21 cellular contexts compared by ENCODE assay signal in the genomic region with DNA sequence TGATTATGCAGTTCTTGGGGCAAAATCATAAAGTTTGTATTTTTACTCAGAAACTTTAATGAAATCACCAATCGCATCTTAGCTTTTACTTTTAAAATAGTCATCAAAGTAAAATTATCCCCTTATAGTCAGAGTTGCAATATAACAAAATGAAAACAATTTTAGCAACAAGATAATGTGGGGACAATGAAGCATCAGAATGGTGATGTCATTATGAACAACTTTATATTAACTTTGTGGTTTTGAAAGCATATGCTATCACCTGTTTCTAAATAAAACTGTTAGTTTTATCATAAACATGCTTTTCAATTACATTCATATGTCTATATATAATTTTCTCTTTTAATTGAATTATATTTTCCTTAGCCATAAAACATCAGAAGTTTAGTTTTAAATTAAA.
DNase-seq lines count a peak whose midpoint lies in the region; ATAC-seq, FAIRE-seq and TF ChIP-seq lines count a peak whose summit lies in the region.
"Had no signal": no experiment of that assay in that cellular context is flagged by ENCODE, and none has a peak within 500 bp of the region (broad histone marks: within the 10 kb centered on the region; RNA-seq: fewer than 3 reads in every experiment).

No MANE protein-coding gene starts in this region.

- CTCF ChIA-PET in HepG2 (lab: Yijun Ruan, JAX; ENCODE audit: low intra/inter-chr PET ratio, low total read pairs) (no interaction called here), HEK293 (lab: Yijun Ruan, JAX) (no interaction called here)

- BruUV-seq in HepG2 (replicated peaks; lab: Mats Ljungman, UMichigan): no TSS peak

- no peaks in the 10 kb centered on the region for H3K36me3 Mint-ChIP-seq in osteocyte (ENCODE audit: unreplicated experiment)
- H3K36me3 Mint-ChIP-seq: CD14-positive monocyte; CD4-positive, alpha-beta memory T cell; CD4-positive, CD25-positive, alpha-beta regulatory T cell; CD8-positive, alpha-beta memory T cell had no signal

- ATAC-seq in HepG2: no peak
- ATAC-seq in right lobe of liver: no peak

- DNase-seq in HepG2 (ENCODE audit: low spot score) (no peak), right lobe of liver (no peak), frontal cortex (ENCODE audit: low spot score in 2 of 2) (no peak), HPDE6-E6E7 (ENCODE audit: extremely low spot score) (no peak), hypothalamus (lab: John Stamatoyannopoulos, UW) (no peak), osteocyte (ENCODE audit: extremely low spot score, unreplicated experiment) (no peak)
- DNase-seq: ACHN; BE2C; C1 segment of cervical spinal cord; CD4-positive, alpha-beta memory T cell; CD4-positive, CD25-positive, alpha-beta regulatory T cell; CD8-positive, alpha-beta memory T cell; DMS79 treated with DMSO at 0.1 percent for 48 hours; GF-D8 had no signal

- H3K4me1 ChIP-seq in HepG2 (ENCODE audit: insufficient read depth, low read length) (no peaks in the 10 kb centered on the region), right lobe of liver (no peaks in the 10 kb centered on the region), HEK293 (ENCODE audit: control insufficient read depth, insufficient read depth, low read length) (no peaks in the 10 kb centered on the region)
- H3K4me1 ChIP-seq: BE2C, BLaER1 had no signal

- H3K4me1 Mint-ChIP-seq in osteocyte (ENCODE audit: unreplicated experiment): no peaks in the 10 kb centered on the region
- H3K4me1 Mint-ChIP-seq: CD14-positive monocyte; CD4-positive, alpha-beta memory T cell; CD4-positive, CD25-positive, alpha-beta regulatory T cell; CD8-positive, alpha-beta memory T cell had no signal

- 0% methylated on average over 1 of the region's 1 CpG for WGBS in HepG2 (ENCODE audit: low lambda C conversion rate)
- 80% methylated on average over 1 of the region's 1 CpG for WGBS in right lobe of liver (ENCODE audit: insufficient coverage, low coverage, low lambda C conversion rate, missing lambda C conversion rate)

- no peaks in the 10 kb centered on the region for H4K20me1 ChIP-seq in HepG2 (ENCODE audit: insufficient read depth, low read length)
- H4K20me1 ChIP-seq: BLaER1 had no signal

- H3K4me2 ChIP-seq in HepG2 (ENCODE audit: low read depth, low read length): no peak overlapping the region
- H3K4me2 ChIP-seq: BLaER1 had no signal

- TF ChIP-seq CTCF in HepG2 (CRISPR knock-in tag; IDR thresholded peaks at IDR 0.05): no peak
- TF ChIP-seq CTCF in right lobe of liver (IDR thresholded peaks at IDR 0.05): no peak
- TF ChIP-seq CTCF in HEK293 (tag by site-specific recombination; IDR thresholded peaks at IDR 0.05): no peak
- no peak for TF ChIP-seq CTCF in osteocyte (IDR thresholded peaks at IDR 0.05)

- intact Hi-C loops in HepG2 (cut with micrococcal nuclease; ENCODE audit: unreplicated experiment) (no loop called here), right lobe of liver (cut with DNase I) (no loop called here)

- no peaks in the 10 kb centered on the region for H3K27me3 Mint-ChIP-seq in osteocyte (ENCODE audit: unreplicated experiment)
- H3K27me3 Mint-ChIP-seq: CD4-positive, alpha-beta memory T cell; CD4-positive, CD25-positive, alpha-beta regulatory T cell; CD8-positive, alpha-beta memory T cell had no signal

- H3K36me3 ChIP-seq in HepG2 (replicated peaks in 1 of 2; ENCODE audit: control insufficient read depth in 1 of 2, insufficient read depth in 2 of 2, low read length in 2 of 2) (no peaks in the 10 kb centered on the region), right lobe of liver (no peaks in the 10 kb centered on the region), HEK293 (ENCODE audit: control insufficient read depth in 2 of 2, insufficient read depth in 1 of 2, low read length in 2 of 2) (no peaks in the 10 kb centered on the region)
- H3K36me3 ChIP-seq: BE2C, BLaER1 had no signal

- no peak for TF ChIP-seq RAD21 in HepG2 (CRISPR knock-in tag; IDR thresholded peaks at IDR 0.05)

- H3K4me3 ChIP-seq in HepG2 (replicated peaks in 1 of 3; ENCODE audit: insufficient read depth in 1 of 3, low read depth in 2 of 3, low read length in 3 of 3) (no peak overlapping the region), right lobe of liver (no peak overlapping the region), HEK293 (ENCODE audit: low read depth, low read length) (no peak overlapping the region)
- H3K4me3 ChIP-seq: BLaER1 had no signal

- TF ChIP-seq POLR2A in HepG2 (IDR thresholded peaks at IDR 0.05; ENCODE audit: insufficient read depth in 1 of 2, low read depth in 2 of 2, low read length in 2 of 2): no peak
- TF ChIP-seq POLR2A in right lobe of liver (IDR thresholded peaks at IDR 0.05): no peak

- H3K9me3 Mint-ChIP-seq in osteocyte (ENCODE audit: unreplicated experiment): peaks cover under 1% of the 10 kb centered on the region
- H3K9me3 Mint-ChIP-seq: CD14-positive monocyte had no signal

- no peak overlapping the region for H3K4me3 Mint-ChIP-seq in osteocyte (ENCODE audit: unreplicated experiment)
- H3K4me3 Mint-ChIP-seq: CD14-positive monocyte; CD4-positive, alpha-beta memory T cell; CD4-positive, CD25-positive, alpha-beta regulatory T cell; CD8-positive, alpha-beta memory T cell had no signal

- TF ChIP-seq EP300 in HepG2 (IDR thresholded peaks at IDR 0.05; ENCODE audit: low read depth in 2 of 2, low read length in 2 of 2): no peak
- TF ChIP-seq EP300 in HepG2 (CRISPR knock-in tag; IDR thresholded peaks at IDR 0.05; ENCODE audit: borderline replicate concordance): no peak

- in situ Hi-C loops in HepG2 (cut with HindIII; ENCODE audit: extremely low pct_ligation_motif_present, low pct_unique_long_range_greater_than_20kb): no loop called here

- FAIRE-seq in HepG2 (lab: Jason Lieb, UNC): no peak
- peak; percentile 40 for FAIRE-seq in frontal cortex (lab: Jason Lieb, UNC)
- FAIRE-seq: G401.6, GM12891, GM19239 had no signal

- no peak overlapping the region for H3K27ac ChIP-seq in HepG2 (ENCODE audit: extremely low read length, insufficient read depth, low read length)
- H3K27ac ChIP-seq in right lobe of liver: no peak overlapping the region
- no peak overlapping the region for H3K27ac ChIP-seq in HEK293 (ENCODE audit: extremely low read depth, low read depth, low read length)
- H3K27ac ChIP-seq: 22Rv1, BLaER1 had no signal

- POLR2A ChIA-PET in HepG2 (lab: Yijun Ruan, JAX) (no interaction called here), HEK293 (lab: Yijun Ruan, JAX) (no interaction called here)

- no peak overlapping the region for H2AFZ ChIP-seq in HepG2 (ENCODE audit: low read length)

- H3K27ac Mint-ChIP-seq in osteocyte (ENCODE audit: unreplicated experiment): no peak overlapping the region
- H3K27ac Mint-ChIP-seq: CD14-positive monocyte; CD4-positive, alpha-beta memory T cell; CD4-positive, CD25-positive, alpha-beta regulatory T cell; CD8-positive, alpha-beta memory T cell had no signal

- H3K27me3 ChIP-seq in HepG2 (ENCODE audit: control insufficient read depth in 1 of 2, insufficient read depth in 2 of 2, low read length in 2 of 2) (no peaks in the 10 kb centered on the region), right lobe of liver (no peaks in the 10 kb centered on the region)
- H3K27me3 ChIP-seq: BE2C, BLaER1 had no signal

- H3K9me3 ChIP-seq in HepG2 (ENCODE audit: low read length): peaks cover 3% of the 10 kb centered on the region
- no peaks in the 10 kb centered on the region for H3K9me3 ChIP-seq in right lobe of liver
- H3K9me3 ChIP-seq in HEK293 (ENCODE audit: control insufficient read depth, insufficient read depth, low read depth, low read length): no peaks in the 10 kb centered on the region
- H3K9me3 ChIP-seq: BE2C, BLaER1 had no signal

- H3K79me2 ChIP-seq in HepG2 (ENCODE audit: insufficient read depth, low read length): no peaks in the 10 kb centered on the region

- H3K9ac ChIP-seq in HepG2 (ENCODE audit: insufficient read depth, low read depth, low read length): no peak overlapping the region
- H3K9ac ChIP-seq: BLaER1 had no signal

TF ChIP-seq in HepG2, 621 proteins besides CTCF, POLR2A, EP300 and RAD21:
- TF ChIP-seq, protein P1, sequence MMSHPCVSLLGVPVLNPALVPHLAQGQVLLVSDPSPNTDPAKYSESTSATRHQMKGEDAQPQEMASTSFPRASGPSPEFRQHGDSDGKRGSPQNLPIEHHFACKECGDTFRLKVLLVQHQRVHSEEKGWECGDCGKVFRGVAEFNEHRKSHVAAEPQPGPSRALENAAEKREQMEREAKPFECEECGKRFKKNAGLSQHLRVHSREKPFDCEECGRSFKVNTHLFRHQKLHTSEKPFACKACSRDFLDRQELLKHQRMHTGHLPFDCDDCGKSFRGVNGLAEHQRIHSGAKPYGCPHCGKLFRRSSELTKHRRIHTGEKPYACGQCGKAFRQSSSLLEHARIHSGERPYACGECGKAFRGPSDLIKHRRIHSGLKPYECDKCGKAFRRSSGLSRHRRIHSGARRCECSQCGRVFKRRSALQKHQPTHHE (CRISPR knock-in tag; IDR thresholded peaks at IDR 0.05; ENCODE audit: borderline replicate concordance): no peak
- TF ChIP-seq ATF7 (IDR thresholded peaks at IDR 0.05) (peak; percentile 74), ATF7 (CRISPR knock-in tag; IDR thresholded peaks at IDR 0.05) (no peak)

TF ChIP-seq in HEK293, 187 proteins besides CTCF, POLR2A, EP300 and RAD21:
- TF ChIP-seq, protein P2, sequence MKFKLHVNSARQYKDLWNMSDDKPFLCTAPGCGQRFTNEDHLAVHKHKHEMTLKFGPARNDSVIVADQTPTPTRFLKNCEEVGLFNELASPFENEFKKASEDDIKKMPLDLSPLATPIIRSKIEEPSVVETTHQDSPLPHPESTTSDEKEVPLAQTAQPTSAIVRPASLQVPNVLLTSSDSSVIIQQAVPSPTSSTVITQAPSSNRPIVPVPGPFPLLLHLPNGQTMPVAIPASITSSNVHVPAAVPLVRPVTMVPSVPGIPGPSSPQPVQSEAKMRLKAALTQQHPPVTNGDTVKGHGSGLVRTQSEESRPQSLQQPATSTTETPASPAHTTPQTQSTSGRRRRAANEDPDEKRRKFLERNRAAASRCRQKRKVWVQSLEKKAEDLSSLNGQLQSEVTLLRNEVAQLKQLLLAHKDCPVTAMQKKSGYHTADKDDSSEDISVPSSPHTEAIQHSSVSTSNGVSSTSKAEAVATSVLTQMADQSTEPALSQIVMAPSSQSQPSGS (tag by site-specific recombination; IDR thresholded peaks at IDR 0.05; ENCODE audit: low read depth): peak; percentile 57
- TF ChIP-seq ZNF114 (tag by site-specific recombination; IDR thresholded peaks at IDR 0.05): no peak
